8 cellular contexts compared by ENCODE assay signal in genomic region chr5:55307383-55308253, GRCh38. TPM values are rescaled to one million over a fixed set of nuclear protein-coding genes. Genes with fewer than 3 reads are reported as not detected.
DNase-seq lines count a peak whose midpoint lies in the region; ATAC-seq, FAIRE-seq and TF ChIP-seq lines count a peak whose summit lies in the region.

DHX29 (minus strand) TSS chr5:55307694; CDS start chr5:55307573, 121 bp downstream.
MTREX (plus strand) TSS chr5:55307989; CDS start chr5:55308014, 25 bp downstream.

- peak; percentile 73 for DNase-seq in AG04450 (ENCODE audit: low read depth, low spot score)
- peak; percentile 42 for DNase-seq in NCI-H2196 treated with DMSO at 0.1 percent for 48 hours (lab: John Stamatoyannopoulos, UW; ENCODE audit: unreplicated experiment)
- peak; percentile 83 for DNase-seq in bronchial epithelial cell (ENCODE audit: low read depth)
- DNase-seq in iPS-NIHi11 (ENCODE audit: low spot score): peak; percentile 97
- peak; percentile 94 for DNase-seq in small intestine

- FAIRE-seq in bronchial epithelial cell (lab: Jason Lieb, UNC): no peak
- FAIRE-seq in small intestine (lab: Jason Lieb, UNC): no peak

- TF ChIP-seq CTCF in AG04450 (IDR thresholded peaks at IDR 0.05; ENCODE audit: low read depth, low read length) (no peak), VCaP (conservative IDR thresholded peaks at IDR 0.05) (no peak), bronchial epithelial cell (IDR thresholded peaks at IDR 0.05; ENCODE audit: insufficient read depth, low read length, severe bottlenecking) (no peak)

- ATAC-seq in GM18907 (IDR thresholded peaks at IDR 0.05; ENCODE audit: unreplicated experiment): peak; percentile 94
- ATAC-seq in HG03139 (IDR thresholded peaks at IDR 0.05; ENCODE audit: unreplicated experiment): peak; percentile 90

- H3K4me3 ChIP-seq in AG04450 (ENCODE audit: low read depth, low read length): peak within 1 kb of the TSS; percentile 89
- peak within 1 kb of the TSS; percentile 74 for H3K4me3 ChIP-seq in bronchial epithelial cell (ENCODE audit: low read depth, low read length)
- peak within 1 kb of the TSS; percentile 91 to 96 for H3K4me3 ChIP-seq in small intestine (ENCODE audit: low read depth in 1 of 2, low read length in 2 of 2)

- no peaks in the 10 kb centered on the region for H3K9me3 ChIP-seq in AG04450 (ENCODE audit: control insufficient read depth, insufficient read depth, low read length)
- H3K9me3 ChIP-seq in small intestine (ENCODE audit: control insufficient read depth, low read depth): no peaks in the 10 kb centered on the region

- POLR2A ChIA-PET in AG04450 (lab: Yijun Ruan, JAX): interaction anchor here (0.5 to 1.2 kb wide), 10 partner anchors 12 to 1392 kb away, joined by 3 to 6 read pairs (median 3); no protein-coding TSS in a partner anchor

- peak within 1 kb of the TSS; percentile 99 for H3K27ac ChIP-seq in AG04450 (ENCODE audit: low read depth, low read length)
- H3K27ac ChIP-seq in VCaP: peak within 1 kb of the TSS; percentile 95
- H3K27ac ChIP-seq in small intestine (ENCODE audit: low read depth in 1 of 2, low read length in 1 of 2): peak within 1 kb of the TSS; percentile 89 to 98

- H3K4me1 ChIP-seq in small intestine (ENCODE audit: control insufficient read depth in 2 of 2, insufficient read depth in 1 of 2, low read depth in 1 of 2, low read length in 1 of 2): peaks cover 12 to 17% of the 10 kb centered on the region in 2 donors

- no peaks in the 10 kb centered on the region for H3K27me3 ChIP-seq in AG04450 (ENCODE audit: control insufficient read depth, insufficient read depth, low read length)
- no peaks in the 10 kb centered on the region for H3K27me3 ChIP-seq in bronchial epithelial cell (ENCODE audit: control insufficient read depth, insufficient read depth, low read length)
- no peaks in the 10 kb centered on the region for H3K27me3 ChIP-seq in small intestine (ENCODE audit: control insufficient read depth in 2 of 2, insufficient read depth in 2 of 2, low read length in 2 of 2)

- H3K36me3 ChIP-seq in bronchial epithelial cell (ENCODE audit: control insufficient read depth, insufficient read depth, low read length): peaks cover 1% of the 10 kb centered on the region
- peaks cover 0 to 2% of the 10 kb centered on the region in 2 donors for H3K36me3 ChIP-seq in small intestine (ENCODE audit: control insufficient read depth in 2 of 2, insufficient read depth in 2 of 2, low read length in 2 of 2)

- 0 to 1% (median 0%) methylated on average over 60 to 62 of the region's 62 CpGs for WGBS in small intestine, 3 donors

- CTCF ChIA-PET in AG04450 (lab: Charles Lee): interaction anchor here (0.7 to 2.0 kb wide), 2 partner anchors 17 to 322 kb away, joined by 3 to 10 read pairs; no protein-coding TSS in a partner anchor

RNA-seq across cellular contexts. Expression of gene DHX29, which starts in this region (rescaled TPM):
- polyA plus RNA-seq in AG04450 (2011; rRNA removed) (10.8 and 14.3 TPM in 2 replicates), small intestine (10 to 100 TPM in 1 of 3 donors, 1 to 10 TPM in 2; 7.3 to 11.1 (median 9.4) TPM)
- 5.2 and 9.8 TPM in 2 replicates for polyA minus RNA-seq in AG04450 (2011; rRNA and poly(A)+ RNA removed)
- 16.3 and 18.8 TPM in 2 replicates for total RNA-seq in bronchial epithelial cell

RNA-seq across cellular contexts. Expression of gene MTREX, which starts in this region (rescaled TPM):
- polyA plus RNA-seq in AG04450 (2011; rRNA removed) (37.2 and 61.7 TPM in 2 replicates), small intestine (10 to 100 TPM; 21.1 to 48.3 (median 26.5) TPM)
- polyA minus RNA-seq in AG04450 (2011; rRNA and poly(A)+ RNA removed): 30.7 and 72.5 TPM in 2 replicates
- total RNA-seq in bronchial epithelial cell: 82.1 and 94.5 TPM in 2 replicates

Comparison
In these comparisons a context has a peak if more than half of its experiments do, and no peak if none do; other contexts are left out.
1. Peak in every context shown above with its lines: DNase-seq, ATAC-seq, H3K4me3 ChIP-seq and H3K27ac ChIP-seq.
2. DNase-seq: peak in every context shown above with its lines; median percentile 97 in iPS-NIHi11; 94 in small intestine; 83 in bronchial epithelial cell; 73 in AG04450; 42 in NCI-H2196 treated with DMSO at 0.1 percent for 48 hours.